8 cellular contexts compared by ENCODE assay signal in genomic region chr15:64009798-64010241, GRCh38. TPM values are rescaled to one million over a fixed set of nuclear protein-coding genes. Genes with fewer than 3 reads are reported as not detected.
DNase-seq lines count a peak whose midpoint lies in the region; ATAC-seq and TF ChIP-seq lines count a peak whose summit lies in the region.

No MANE protein-coding gene starts in this region.

- no peaks in the 10 kb centered on the region for H3K36me3 Mint-ChIP-seq in T-cell

- peak overlapping the region; percentile 15 to 44 (median 17) for H3K4me3 Mint-ChIP-seq in T-cell

- POLR2A ChIA-PET in T-cell (lab: Charles Lee) = interaction anchor here in 1 of 2 donors (1.1 kb wide), 1 partner anchor 39 kb away, joined by 3 read pairs; no protein-coding TSS in a partner anchor

- H3K27ac Mint-ChIP-seq in T-cell = peak overlapping the region; percentile 97 to 98

- H3K4me3 ChIP-seq in brain microvascular endothelial cell (ENCODE audit: low read depth, low read length) (no peak overlapping the region), coronary artery (no peak overlapping the region)

- no peaks in the 10 kb centered on the region for H3K9me3 Mint-ChIP-seq in T-cell

- H3K27ac ChIP-seq in brain microvascular endothelial cell = no peak overlapping the region
- H3K27ac ChIP-seq in coronary artery = no peak overlapping the region

- H3K36me3 ChIP-seq in brain microvascular endothelial cell (replicated peaks) = no peaks in the 10 kb centered on the region

- ATAC-seq in GM21447 (IDR thresholded peaks at IDR 0.05; ENCODE audit: unreplicated experiment) = peak; percentile 45
- ATAC-seq in T-cell (replicated peaks in 1 of 4) = peak in 3 of 4 experiments; percentile 33 to 45 (median 36)
- no peak for ATAC-seq in HG02885 (IDR thresholded peaks at IDR 0.05; ENCODE audit: poor library complexity, unreplicated experiment)

- CTCF ChIA-PET in T-cell (lab: Charles Lee) = interaction anchor here (0.5 to 3.1 kb wide), 12 partner anchors 9 to 257 kb away, joined by 3 to 33 read pairs (median 5); partner anchors contain the start of gene DAPK2 (in 1 of the 2)

- TF ChIP-seq CTCF in brain microvascular endothelial cell (IDR thresholded peaks at IDR 0.05; ENCODE audit: low read depth, low read length, missing control alignments) (no peak), coronary artery (IDR thresholded peaks at IDR 0.05) (no peak)

- peak in 29 of 34 experiments; percentile 4 to 51 (median 34) for DNase-seq in T-cell
- DNase-seq in brain microvascular endothelial cell = peak; percentile 22
- peak; percentile 7 to 33 for DNase-seq in stimulated activated CD4-positive, alpha-beta T cell treated with anti-CD3 and anti-CD28 coated beads, Interleukin-4, amount 100 ng/mL, for 4 hours
- DNase-seq in NCI-H345 treated with DMSO at 0.1 percent for 48 hours (lab: John Stamatoyannopoulos, UW; ENCODE audit: unreplicated experiment) = no peak
- no peak for DNase-seq in coronary artery (ENCODE audit: low spot score)
- no peak for DNase-seq in COLO829 (ENCODE audit: low spot score)

- in situ Hi-C loops in brain microvascular endothelial cell (cut with HindIII; ENCODE audit: low pct_ligation_motif_present, low sequenced_read_pairs) = no loop called here

- peaks cover 31 to 87% (median 48%) of the 10 kb centered on the region in 3 donors for H3K4me1 Mint-ChIP-seq in T-cell

- H3K27me3 ChIP-seq in brain microvascular endothelial cell (replicated peaks) = no peaks in the 10 kb centered on the region

- no peaks in the 10 kb centered on the region for H3K27me3 Mint-ChIP-seq in T-cell

RNA-seq across cellular contexts. Expression of gene DAPK2, which starts 36.5 kb away (rescaled TPM):
- total RNA-seq in T-cell = 10 to 100 TPM in 1 of 5 donors, 1 to 10 TPM in 3, under 1 TPM in 1; 0.78 to 23.5 (median 6.1) TPM

Comparison
In these comparisons a context has a peak if more than half of its experiments do, and no peak if none do; other contexts are left out.
1. DNase-seq: peak in T-cell (29 of 34), brain microvascular endothelial cell (single experiment) and stimulated activated CD4-positive, alpha-beta T cell treated with anti-CD3 and anti-CD28 coated beads, Interleukin-4, amount 100 ng/mL, for 4 hours (2 of 2); none in NCI-H345 treated with DMSO at 0.1 percent for 48 hours (single experiment), coronary artery (single experiment) and COLO829 (single experiment).